12 cellular contexts compared by ENCODE assay signal in genomic region chr1:158101944-158102343, GRCh38.
DNase-seq lines count a peak whose midpoint lies in the region; ATAC-seq and TF ChIP-seq lines count a peak whose summit lies in the region.
"Had no signal": no experiment of that assay in that cellular context is flagged by ENCODE, and none has a peak within 500 bp of the region (broad histone marks: within the 10 kb centered on the region; RNA-seq: fewer than 3 reads in every experiment).

No MANE protein-coding gene starts in this region.

- H3K4me1 ChIP-seq in BLaER1 treated with 17β-estradiol and CSF1 and Interleukin-3, amounts not matched to agents 10 nM and 100 nM, result peaks cover 0 to 22% (median 16%) of the 10 kb centered on the region in 10 experiments; a peak in 16 of 20 replicates
- H3K4me1 ChIP-seq in HUES48 (ENCODE audit: control insufficient read depth, insufficient read depth, low read length) (peaks cover 80% of the 10 kb centered on the region), OCI-LY7 (ENCODE audit: insufficient read depth, low read length, poor library complexity, severe bottlenecking) (no peaks in the 10 kb centered on the region)

- H3K4me1 Mint-ChIP-seq in stimulated activated memory B cell treated with anti-CD40 and anti-IgM and Interleukin-4, amounts not matched to agents 10 μg/mL and 1 μg/mL and 100 μg/mL, for 72 hours, result no peaks in the 10 kb centered on the region

- H2AFZ ChIP-seq in OCI-LY7 (ENCODE audit: low read length), result no peak overlapping the region

- H3K27me3 ChIP-seq in BLaER1 treated with 17β-estradiol and CSF1 and Interleukin-3, amounts not matched to agents 10 nM and 100 nM, result no peaks in the 10 kb centered on the region
- H3K27me3 ChIP-seq in HUES48 (ENCODE audit: control insufficient read depth, insufficient read depth, low read length), result no peaks in the 10 kb centered on the region

- H3K36me3 Mint-ChIP-seq in stimulated activated memory B cell treated with anti-CD40 and anti-IgM and Interleukin-4, amounts not matched to agents 10 μg/mL and 1 μg/mL and 100 μg/mL, for 72 hours, result no peaks in the 10 kb centered on the region

- no peak overlapping the region for H3K9ac ChIP-seq in BLaER1 treated with 17β-estradiol and CSF1 and Interleukin-3, amounts not matched to agents 10 nM and 100 nM
- H3K9ac ChIP-seq in HUES48 (ENCODE audit: low read depth, low read length), result peak overlapping the region; percentile 15; the same call in 1 of the 2 replicates

- POLR2A ChIA-PET in OCI-LY7 (lab: Charles Lee), result interaction anchor here (0.6 kb wide), 1 partner anchor 153 kb away, joined by 3 read pairs; no protein-coding TSS in a partner anchor

- peak; percentile 16 for DNase-seq in astrocyte of the hippocampus (ENCODE audit: low read depth, low spot score)
- peak; percentile 61 to 90 for DNase-seq in lung microvascular endothelial cell (ENCODE audit: low read depth in 2 of 2)
- DNase-seq in OCI-LY7 (ENCODE audit: low spot score), result no peak
- no peak for DNase-seq in HuH-7.5 (ENCODE audit: low spot score)
- DNase-seq: activated CD4-positive, CD25-positive, alpha-beta regulatory T cell; activated gamma-delta T cell treated with Interleukin-2 at 50 U/mL for 16 hours; CD4-positive, alpha-beta T cell had no signal

- intact Hi-C loops in OCI-LY7 (cut with micrococcal nuclease; ENCODE audit: unreplicated experiment), result no loop called here

- no peak overlapping the region for H3K4me3 Mint-ChIP-seq in stimulated activated memory B cell treated with anti-CD40 and anti-IgM and Interleukin-4, amounts not matched to agents 10 μg/mL and 1 μg/mL and 100 μg/mL, for 72 hours
- H3K4me3 Mint-ChIP-seq: CD4-positive, alpha-beta T cell had no signal

- BruUV-seq in OCI-LY7 (replicated peaks; lab: Mats Ljungman, UMichigan), result no TSS peak

- no peak for ATAC-seq in stimulated activated memory B cell treated with anti-CD40 and anti-IgM and Interleukin-4, amounts not matched to agents 10 μg/mL and 1 μg/mL and 100 μg/mL, for 72 hours
- ATAC-seq in HG03139 (IDR thresholded peaks at IDR 0.05; ENCODE audit: unreplicated experiment), result no peak
- ATAC-seq: Right ventricle myocardium inferior had no signal

- H3K27ac ChIP-seq in BLaER1 treated with 17β-estradiol and CSF1 and Interleukin-3, amounts not matched to agents 10 nM and 100 nM, result peak overlapping the region in 1 of 11 experiments; percentile 31; a peak in 1 of 22 replicates
- peak overlapping the region; percentile 56 for H3K27ac ChIP-seq in HUES48 (ENCODE audit: low read depth, low read length)
- no peak overlapping the region for H3K27ac ChIP-seq in OCI-LY7 (ENCODE audit: low read depth, low read length, poor library complexity, severe bottlenecking)

- H3K4me3 ChIP-seq in BLaER1 treated with 17β-estradiol and CSF1 and Interleukin-3, amounts not matched to agents 10 nM and 100 nM, result no peak overlapping the region
- H3K4me3 ChIP-seq in HUES48 (ENCODE audit: low read depth, low read length) (no peak overlapping the region), OCI-LY7 (ENCODE audit: low read depth, low read length, poor library complexity, severe bottlenecking) (no peak overlapping the region)

- no peaks in the 10 kb centered on the region; a peak in 1 of 22 replicates for H3K36me3 ChIP-seq in BLaER1 treated with 17β-estradiol and CSF1 and Interleukin-3, amounts not matched to agents 10 nM and 100 nM
- H3K36me3 ChIP-seq in HUES48 (ENCODE audit: control insufficient read depth, insufficient read depth, low read length) (no peaks in the 10 kb centered on the region), OCI-LY7 (ENCODE audit: insufficient read depth, low read length) (no peaks in the 10 kb centered on the region)

- H3K9me3 Mint-ChIP-seq in stimulated activated memory B cell treated with anti-CD40 and anti-IgM and Interleukin-4, amounts not matched to agents 10 μg/mL and 1 μg/mL and 100 μg/mL, for 72 hours, result no peaks in the 10 kb centered on the region
- H3K9me3 Mint-ChIP-seq: CD4-positive, alpha-beta T cell had no signal

- peak overlapping the region; percentile 8 to 68 (median 32); a peak in 17 of 22 replicates for H3K4me2 ChIP-seq in BLaER1 treated with 17β-estradiol and CSF1 and Interleukin-3, amounts not matched to agents 10 nM and 100 nM
- no peak overlapping the region for H3K4me2 ChIP-seq in OCI-LY7 (ENCODE audit: low read length)

- H3K9me2 ChIP-seq in OCI-LY7 (ENCODE audit: insufficient read depth, low read length), result no peaks in the 10 kb centered on the region

- peaks cover 7% of the 10 kb centered on the region for H3K27me3 Mint-ChIP-seq in stimulated activated memory B cell treated with anti-CD40 and anti-IgM and Interleukin-4, amounts not matched to agents 10 μg/mL and 1 μg/mL and 100 μg/mL, for 72 hours

- no peak overlapping the region for H3K27ac Mint-ChIP-seq in stimulated activated memory B cell treated with anti-CD40 and anti-IgM and Interleukin-4, amounts not matched to agents 10 μg/mL and 1 μg/mL and 100 μg/mL, for 72 hours
- H3K27ac Mint-ChIP-seq: CD4-positive, alpha-beta T cell had no signal

- H3K9me3 ChIP-seq in BLaER1 treated with 17β-estradiol and CSF1 and Interleukin-3, amounts not matched to agents 10 nM and 100 nM (replicated peaks in 1 of 11), result no peaks in the 10 kb centered on the region
- H3K9me3 ChIP-seq in HUES48 (ENCODE audit: control insufficient read depth, insufficient read depth, low read length) (no peaks in the 10 kb centered on the region), OCI-LY7 (ENCODE audit: low read length) (no peaks in the 10 kb centered on the region)

- no peaks in the 10 kb centered on the region for H3K79me2 ChIP-seq in OCI-LY7 (ENCODE audit: insufficient read depth, low read depth, low read length)

- CTCF ChIA-PET in OCI-LY7 (lab: Charles Lee; ENCODE audit: unreplicated experiment), result no interaction called here

- no peak for TF ChIP-seq CTCF in OCI-LY7 (conservative IDR thresholded peaks at IDR 0.05; ENCODE audit: low read length)

- H4K20me1 ChIP-seq in BLaER1 treated with 17β-estradiol and CSF1 and Interleukin-3, amounts not matched to agents 10 nM and 100 nM, result no peaks in the 10 kb centered on the region; a peak in 2 of 22 replicates
- no peaks in the 10 kb centered on the region for H4K20me1 ChIP-seq in OCI-LY7 (ENCODE audit: insufficient read depth, low read length)

Comparison
In these comparisons a context has a peak if more than half of its experiments do, and no peak if none do; other contexts are left out.
1. DNase-seq: peak in astrocyte of the hippocampus (single experiment) and lung microvascular endothelial cell (2 of 2); none in OCI-LY7 (single experiment) and HuH-7.5 (single experiment).